ENCODE assay signal across 9 cellular contexts in the genomic region with DNA sequence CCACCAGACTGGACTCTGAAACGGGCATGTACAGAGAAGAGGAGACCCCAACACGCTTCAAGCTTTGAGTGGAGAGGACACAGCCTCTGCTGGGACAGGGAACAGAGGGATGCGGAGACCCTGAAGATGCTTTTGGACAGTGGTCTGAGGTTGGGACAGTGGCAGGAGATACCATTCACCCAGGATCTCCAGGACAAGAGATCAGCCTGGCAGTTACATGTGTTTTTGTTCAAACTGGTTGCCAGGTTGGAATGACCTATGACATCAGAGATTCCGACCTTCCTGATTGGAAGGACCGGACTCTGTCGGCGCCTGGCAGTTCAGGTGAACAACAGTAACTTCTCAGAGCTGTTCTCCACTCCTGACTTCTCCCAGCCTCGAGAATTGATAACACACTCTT. TPM values are rescaled to one million over a fixed set of nuclear protein-coding genes. Genes with fewer than 3 reads are reported as not detected.
"Had no signal": no experiment of that assay in that cellular context is flagged by ENCODE, and none has a peak within 500 bp of the region (broad histone marks: within the 10 kb centered on the region; RNA-seq: fewer than 3 reads in every experiment).

A gene with protein sequence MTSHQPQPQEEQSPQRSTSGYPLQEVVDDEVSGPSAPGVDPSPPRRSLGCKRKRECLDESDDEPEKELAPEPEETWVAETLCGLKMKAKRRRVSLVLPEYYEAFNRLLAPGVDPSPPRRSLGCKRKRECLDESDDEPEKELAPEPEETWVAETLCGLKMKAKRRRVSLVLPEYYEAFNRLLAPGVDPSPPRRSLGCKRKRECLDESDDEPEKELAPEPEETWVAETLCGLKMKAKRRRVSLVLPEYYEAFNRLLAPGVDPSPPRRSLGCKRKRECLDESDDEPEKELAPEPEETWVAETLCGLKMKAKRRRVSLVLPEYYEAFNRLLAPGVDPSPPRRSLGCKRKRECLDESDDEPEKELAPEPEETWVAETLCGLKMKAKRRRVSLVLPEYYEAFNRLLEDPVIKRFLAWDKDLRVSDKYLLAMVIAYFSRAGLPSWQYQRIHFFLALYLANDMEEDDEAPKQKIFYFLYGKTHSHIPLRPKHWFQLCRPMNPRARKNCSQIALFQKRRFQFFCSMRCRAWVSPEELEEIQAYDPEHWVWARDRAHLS (plus strand): TSS at position 301 of the 400 bp plus-strand sequence. CDS start 184 bp downstream, outside the sequence.

RNA-seq across cellular contexts. Expression of the gene that starts here (rescaled TPM):
- total RNA-seq: OCI-LY7, PC-3, PC-9, Peyer's patch, Right ventricle myocardium inferior, Right ventricle myocardium superior, RPMI7951, SJSA1 had no signal
- polyA plus RNA-seq: SK-N-SH had no signal
